Comparison of ENCODE assay signal across 29 cellular contexts in the genomic region with DNA sequence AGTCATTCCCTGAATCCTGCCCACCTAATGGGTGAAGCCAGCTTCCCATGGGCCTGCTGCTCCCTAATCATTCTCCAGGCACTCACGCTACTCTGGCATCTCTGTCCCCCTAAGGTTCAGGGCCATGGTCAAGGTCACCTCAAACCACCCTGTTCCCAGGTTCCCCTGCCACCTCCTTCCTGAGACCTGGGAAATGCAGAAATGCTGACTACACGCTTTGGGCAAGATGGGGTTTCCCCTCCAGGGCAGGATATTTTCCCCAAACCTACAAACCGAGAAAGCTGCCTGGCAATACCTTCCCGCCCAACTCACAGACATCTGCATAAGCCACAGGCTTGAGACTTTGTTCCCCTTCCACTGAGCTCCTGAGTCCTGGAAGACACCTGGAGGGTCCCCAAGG.
"Had no signal": no experiment of that assay in that cellular context is flagged by ENCODE, and none has a peak within 500 bp of the region (broad histone marks: within the 10 kb centered on the region; RNA-seq: fewer than 3 reads in every experiment).

No MANE protein-coding gene starts in this region.

- H3K27ac ChIP-seq: breast epithelium, esophagus muscularis mucosa, foreskin keratinocyte, heart left ventricle, neutrophil, skin epidermis, stomach, tibial artery, VCaP had no signal

- H3K27me3 Mint-ChIP-seq: progenitor cell of endocrine pancreas had no signal

- DNase-seq: activated CD4-positive, alpha-beta T cell treated with anti-CD3 and anti-CD28 coated beads for 4 hours; activated CD4-positive, alpha-beta T cell treated with anti-CD3 and anti-CD28 coated beads, Interleukin-2, amount 50 U/mL, for 48 hours; activated CD8-positive, alpha-beta memory T cell treated with anti-CD3 and anti-CD28 coated beads for 24 hours; activated naive CD8-positive, alpha-beta T cell treated with anti-CD3 and anti-CD28 coated beads, Interleukin-2, amount 50 U/mL, for 24 hours; activated T-cell treated with anti-CD3 and anti-CD28 coated beads, Interleukin-2, amount 50 U/mL, for 4 hours; effector CD4-positive, alpha-beta T cell; foreskin keratinocyte; heart left ventricle; immature natural killer cell; mesendoderm; mucosa of descending colon; nephron progenitor cell; stimulated activated CD4-positive, alpha-beta T cell treated with anti-CD3 and anti-CD28 coated beads, Interleukin-4, amount 100 ng/mL, for 24 hours; stimulated activated naive B cell treated with anti-CD40 and anti-IgM and Interleukin-4, amounts not matched to agents 10 μg/mL and 1 μg/mL and 100 μg/mL, for 72 hours; stomach; tibial artery had no signal

- H3K36me3 Mint-ChIP-seq: activated naive CD4-positive, alpha-beta T cell treated with anti-CD3 and anti-CD28 coated beads, Interleukin-2, amount 50 U/mL, for 24 hours; immature natural killer cell; stimulated activated naive B cell treated with anti-CD40 and anti-IgM and Interleukin-4, amounts not matched to agents 10 μg/mL and 1 μg/mL and 100 μg/mL, for 72 hours had no signal

- ATAC-seq: activated naive CD8-positive, alpha-beta T cell treated with anti-CD3 and anti-CD28 coated beads, Interleukin-2, amount 50 U/mL, for 24 hours; activated T-cell treated with anti-CD3 and anti-CD28 coated beads, Interleukin-2, amount 50 U/mL, for 4 hours; foreskin keratinocyte; heart left ventricle; mucosa of descending colon; sciatic nerve had no signal

- H3K9me3 ChIP-seq: breast epithelium, esophagus muscularis mucosa, heart left ventricle, mucosa of descending colon, neutrophil, stomach, tibial artery had no signal

- H3K27me3 ChIP-seq: esophagus muscularis mucosa, tibial artery had no signal

- H3K4me1 Mint-ChIP-seq: activated naive CD4-positive, alpha-beta T cell treated with anti-CD3 and anti-CD28 coated beads, Interleukin-2, amount 50 U/mL, for 24 hours; activated naive CD8-positive, alpha-beta T cell treated with anti-CD3 and anti-CD28 coated beads, Interleukin-2, amount 50 U/mL, for 24 hours; central memory CD8-positive, alpha-beta T cell; immature natural killer cell had no signal

- H3K9me3 Mint-ChIP-seq: activated naive CD4-positive, alpha-beta T cell treated with anti-CD3 and anti-CD28 coated beads, Interleukin-2, amount 50 U/mL, for 24 hours; activated naive CD8-positive, alpha-beta T cell treated with anti-CD3 and anti-CD28 coated beads, Interleukin-2, amount 50 U/mL, for 24 hours; activated T-cell treated with anti-CD3 and anti-CD28 coated beads, Interleukin-2, amount 50 U/mL, for 4 hours; activated T-helper 2 cell treated with anti-CD3 and anti-CD28 coated beads, Interferon-gamma antibody, Interleukin-2, Interleukin-4, amounts not matched to agents 10 μg/mL and 5 μg/mL and 100 μg/mL, durations not matched to agents 14 hours and 24 hours and 36 hours; central memory CD8-positive, alpha-beta T cell; dendritic cell treated with granulocyte-macrophage colony-stimulating factor and Interleukin-4, amounts not matched to agents 40 ng/mL and 50 ng/mL, for 4 days; immature natural killer cell; nephron progenitor cell; stimulated activated naive B cell treated with anti-CD40 and anti-IgM and Interleukin-4, amounts not matched to agents 10 μg/mL and 1 μg/mL and 100 μg/mL, for 72 hours had no signal

- FAIRE-seq: TTC549 had no signal

- H3K4me3 Mint-ChIP-seq: activated naive CD4-positive, alpha-beta T cell treated with anti-CD3 and anti-CD28 coated beads, Interleukin-2, amount 50 U/mL, for 24 hours; activated naive CD8-positive, alpha-beta T cell treated with anti-CD3 and anti-CD28 coated beads, Interleukin-2, amount 50 U/mL, for 24 hours; activated T-cell treated with anti-CD3 and anti-CD28 coated beads, Interleukin-2, amount 50 U/mL, for 4 hours; central memory CD8-positive, alpha-beta T cell; dendritic cell treated with granulocyte-macrophage colony-stimulating factor and Interleukin-4, amounts not matched to agents 40 ng/mL and 50 ng/mL, for 4 days; immature natural killer cell; nephron progenitor cell; stimulated activated naive B cell treated with anti-CD40 and anti-IgM and Interleukin-4, amounts not matched to agents 10 μg/mL and 1 μg/mL and 100 μg/mL, for 72 hours had no signal

- H3K36me3 ChIP-seq: breast epithelium, neutrophil had no signal

- H3K27ac Mint-ChIP-seq: activated naive CD4-positive, alpha-beta T cell treated with anti-CD3 and anti-CD28 coated beads, Interleukin-2, amount 50 U/mL, for 24 hours; activated naive CD8-positive, alpha-beta T cell treated with anti-CD3 and anti-CD28 coated beads, Interleukin-2, amount 50 U/mL, for 24 hours; activated T-helper 2 cell treated with anti-CD3 and anti-CD28 coated beads, Interferon-gamma antibody, Interleukin-2, Interleukin-4, amounts not matched to agents 10 μg/mL and 5 μg/mL and 100 μg/mL, durations not matched to agents 14 hours and 24 hours and 36 hours; dendritic cell treated with granulocyte-macrophage colony-stimulating factor and Interleukin-4, amounts not matched to agents 40 ng/mL and 50 ng/mL, for 4 days; immature natural killer cell; nephron progenitor cell; progenitor cell of endocrine pancreas had no signal

- H3K4me1 ChIP-seq: breast epithelium, esophagus muscularis mucosa, foreskin keratinocyte, tibial artery had no signal

- H3K4me3 ChIP-seq: breast epithelium, esophagus muscularis mucosa, heart left ventricle, lung, mucosa of descending colon, skin epidermis, stomach, tibial artery had no signal
